27 cellular contexts compared by ENCODE assay signal in the genomic region with DNA sequence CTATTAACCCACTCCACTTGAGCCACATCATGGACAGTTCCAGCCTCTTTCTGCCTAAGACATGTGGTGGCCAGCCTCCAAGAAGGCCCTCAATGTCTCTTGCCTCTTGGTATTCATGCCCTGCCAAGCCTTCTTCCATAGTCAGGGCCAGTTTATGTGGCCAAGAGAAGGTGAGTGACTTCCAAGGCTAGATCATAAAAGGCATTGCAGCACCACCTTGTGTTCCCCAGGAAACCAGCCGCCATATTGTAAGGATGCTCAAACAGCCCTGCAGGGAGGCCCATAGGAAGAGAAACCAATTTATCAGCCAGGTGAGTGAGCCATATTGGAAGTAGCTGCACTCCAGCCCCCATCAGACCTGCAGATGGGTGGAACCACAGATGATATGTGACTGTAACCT. TPM values are rescaled to one million over a fixed set of nuclear protein-coding genes. Genes with fewer than 3 reads are reported as not detected.
DNase-seq lines count a peak whose midpoint lies in the region; ATAC-seq, FAIRE-seq and TF ChIP-seq lines count a peak whose summit lies in the region.
"Had no signal": no experiment of that assay in that cellular context is flagged by ENCODE, and none has a peak within 500 bp of the region (broad histone marks: within the 10 kb centered on the region; RNA-seq: fewer than 3 reads in every experiment).

No MANE protein-coding gene starts in this region.

- BruUV-seq in HepG2 (replicated peaks; lab: Mats Ljungman, UMichigan) (no TSS peak), K562 (replicated peaks; lab: Mats Ljungman, UMichigan) (no TSS peak)

- DNase-seq in HepG2 (ENCODE audit: low spot score) (no peak), right lobe of liver (no peak), K562 (ENCODE audit: extremely low read depth in 1 of 4, low spot score in 3 of 4) (no peak), upper lobe of left lung (no peak), pons (ENCODE audit: low spot score) (no peak), left lobe of liver (ENCODE audit: low spot score) (no peak), OCI-M2 (lab: John Stamatoyannopoulos, UW; ENCODE audit: unreplicated experiment) (no peak)
- DNase-seq: activated CD4-positive, alpha-beta memory T cell treated with anti-CD3 and anti-CD28 coated beads for 36 hours; activated CD8-positive, alpha-beta memory T cell treated with anti-CD3 and anti-CD28 coated beads, Interleukin-2, amount 50 U/mL, for 4 hours; activated naive CD4-positive, alpha-beta T cell treated with anti-CD3 and anti-CD28 coated beads for 36 hours; anterior cingulate cortex; C1 segment of cervical spinal cord; caudate nucleus; esophagus squamous epithelium; NCI-H1092; NCI-H1694 treated with DMSO at 0.1 percent for 48 hours; NCI-H2171 treated with DMSO at 0.1 percent for 48 hours; NCI-H526; sigmoid colon; stimulated activated CD4-positive, alpha-beta T cell treated with anti-CD3 and anti-CD28 coated beads, Interleukin-15, amount 100 ng/mL, for 24 hours; stimulated activated naive CD4-positive, alpha-beta T cell treated with Interleukin-2 at 50 U/mL for 16 hours had no signal

- FAIRE-seq in HepG2 (lab: Jason Lieb, UNC), result no peak
- FAIRE-seq in K562 (lab: Jason Lieb, UNC), result no peak
- FAIRE-seq: endometrium, frontal cortex, urothelium cell line had no signal

- ATAC-seq in HepG2, result 0 out of 3 replicates have a peak, but pooled peaks have one; percentile 20
- no peak for ATAC-seq in right lobe of liver
- ATAC-seq in K562, result peak; percentile 55; the same call in 1 of the 3 replicates
- ATAC-seq in upper lobe of left lung (ENCODE audit: low FRiP score in 2 of 2), result no peak
- ATAC-seq in left lobe of liver, result no peak

- H4K20me1 ChIP-seq in HepG2 (ENCODE audit: insufficient read depth, low read length) (no peaks in the 10 kb centered on the region), K562 (replicated peaks; ENCODE audit: control insufficient read depth, insufficient read depth, low read length) (no peaks in the 10 kb centered on the region)

- TF ChIP-seq CTCF in HepG2 (CRISPR knock-in tag; IDR thresholded peaks at IDR 0.05) (peak; percentile 31; the same call in 1 of the 2 replicates), right lobe of liver (IDR thresholded peaks at IDR 0.05) (no peak), K562 (IDR thresholded peaks at IDR 0.05 in 2 of 3, conservative IDR thresholded peaks at IDR 0.05 in 1 of 3; ENCODE audit: insufficient read depth in 2 of 3, low read depth in 1 of 3, low read length in 3 of 3) (0 out of 6 replicates have a peak, but pooled peaks of 1 of the 3 experiments have one; percentile 11), upper lobe of left lung (IDR thresholded peaks at IDR 0.05) (no peak)

- H3K4me3 ChIP-seq in HepG2 (replicated peaks in 1 of 3; ENCODE audit: insufficient read depth in 1 of 3, low read depth in 2 of 3, low read length in 3 of 3), result no peak overlapping the region
- no peak overlapping the region for H3K4me3 ChIP-seq in right lobe of liver
- H3K4me3 ChIP-seq in K562, result no peak overlapping the region
- no peak overlapping the region for H3K4me3 ChIP-seq in upper lobe of left lung
- H3K4me3 ChIP-seq: esophagus squamous epithelium, lung, sigmoid colon had no signal

- no peaks in the 10 kb centered on the region for H3K9me3 ChIP-seq in HepG2 (ENCODE audit: low read length)
- H3K9me3 ChIP-seq in right lobe of liver, result no peaks in the 10 kb centered on the region
- peaks cover 5% of the 10 kb centered on the region for H3K9me3 ChIP-seq in K562 (replicated peaks; ENCODE audit: control insufficient read depth, insufficient read depth, low read depth, low read length)
- no peaks in the 10 kb centered on the region for H3K9me3 ChIP-seq in upper lobe of left lung
- H3K9me3 ChIP-seq: esophagus squamous epithelium, sigmoid colon had no signal

- H3K4me2 ChIP-seq in HepG2 (ENCODE audit: low read depth, low read length) (no peak overlapping the region), K562 (ENCODE audit: insufficient read depth, low read length) (no peak overlapping the region)

- CTCF ChIA-PET in HepG2 (lab: Yijun Ruan, JAX; ENCODE audit: low intra/inter-chr PET ratio, low total read pairs), result no interaction called here
- CTCF ChIA-PET in K562 (lab: Yijun Ruan, JAX; ENCODE audit: low intra/inter-chr PET ratio), result interaction anchor here (0.6 kb wide), 1 partner anchor 294 kb away, joined by 3 read pairs; no protein-coding TSS in a partner anchor

- H3K27ac ChIP-seq in HepG2 (ENCODE audit: extremely low read length, insufficient read depth, low read length), result no peak overlapping the region
- H3K27ac ChIP-seq in right lobe of liver, result no peak overlapping the region
- H3K27ac ChIP-seq in K562 (ENCODE audit: extremely low read depth, low read depth, low read length), result no peak overlapping the region
- peak overlapping the region in 3 of 4 donors; percentile 39 to 57 (median 46) for H3K27ac ChIP-seq in upper lobe of left lung
- H3K27ac ChIP-seq: esophagus squamous epithelium, parathyroid adenoma, sigmoid colon had no signal

- POLR2A ChIA-PET in HepG2 (lab: Yijun Ruan, JAX) (no interaction called here), K562 (lab: Yijun Ruan, JAX) (interaction anchor here (0.5 to 1.3 kb wide), 4 partner anchors 15 to 99 kb away, joined by 3 to 4 read pairs (median 3); no protein-coding TSS in a partner anchor)

- H3K9me1 ChIP-seq in K562 (ENCODE audit: control insufficient read depth, insufficient read depth, low read length), result no peaks in the 10 kb centered on the region

- H3K27me3 ChIP-seq in HepG2 (ENCODE audit: control insufficient read depth in 1 of 2, insufficient read depth in 2 of 2, low read length in 2 of 2), result no peaks in the 10 kb centered on the region; a peak in 2 of 5 replicates
- no peaks in the 10 kb centered on the region for H3K27me3 ChIP-seq in right lobe of liver
- H3K27me3 ChIP-seq in K562 (ENCODE audit: control insufficient read depth in 2 of 2, insufficient read depth in 2 of 2, low read length in 2 of 2), result peaks cover 0 to 5% of the 10 kb centered on the region in 2 experiments; a peak in 3 of 5 replicates
- no peaks in the 10 kb centered on the region for H3K27me3 ChIP-seq in upper lobe of left lung
- H3K27me3 ChIP-seq: esophagus squamous epithelium, sigmoid colon had no signal

- H3K36me3 ChIP-seq in HepG2 (replicated peaks in 1 of 2; ENCODE audit: control insufficient read depth in 1 of 2, insufficient read depth in 2 of 2, low read length in 2 of 2) (no peaks in the 10 kb centered on the region), right lobe of liver (no peaks in the 10 kb centered on the region), K562 (ENCODE audit: control insufficient read depth, insufficient read depth, low read length) (no peaks in the 10 kb centered on the region), upper lobe of left lung (no peaks in the 10 kb centered on the region)
- H3K36me3 ChIP-seq: esophagus squamous epithelium, sigmoid colon had no signal

- no peak overlapping the region for H3K9ac ChIP-seq in HepG2 (ENCODE audit: insufficient read depth, low read depth, low read length)
- H3K9ac ChIP-seq in K562 (ENCODE audit: insufficient read depth in 1 of 2, low read depth in 2 of 2, low read length in 2 of 2), result no peak overlapping the region
- H3K9ac ChIP-seq: parathyroid adenoma had no signal

- WGBS in HepG2 (ENCODE audit: low lambda C conversion rate), result no CpG with 5 or more reads among the region's 1 CpG
- WGBS in right lobe of liver (ENCODE audit: insufficient coverage, low coverage, low lambda C conversion rate, missing lambda C conversion rate), result no CpG with 5 or more reads among the region's 1 CpG
- WGBS in K562 (ENCODE audit: insufficient coverage, low coverage, missing lambda C conversion rate), result 44% methylated on average over 1 of the region's 1 CpG
- WGBS in upper lobe of left lung, 2 donors, result 100% methylated on average over 1 of the region's 1 CpG; no CpG with 5 or more reads in 1 of the 2 donors

- H3K79me2 ChIP-seq in HepG2 (ENCODE audit: insufficient read depth, low read length) (no peaks in the 10 kb centered on the region), K562 (ENCODE audit: control insufficient read depth, insufficient read depth, low read length) (no peaks in the 10 kb centered on the region)
- H3K79me2 ChIP-seq: parathyroid adenoma had no signal

- no peak for TF ChIP-seq EP300 in HepG2 (IDR thresholded peaks at IDR 0.05; ENCODE audit: low read depth in 2 of 2, low read length in 2 of 2)
- no peak for TF ChIP-seq EP300 in HepG2 (CRISPR knock-in tag; IDR thresholded peaks at IDR 0.05; ENCODE audit: borderline replicate concordance)
- no peak for TF ChIP-seq EP300 in Ishikawa (IDR thresholded peaks at IDR 0.05; ENCODE audit: borderline replicate concordance)
- TF ChIP-seq EP300 in K562 (IDR thresholded peaks at IDR 0.05; ENCODE audit: low read length), result no peak
- no peak for TF ChIP-seq EP300 in upper lobe of left lung (IDR thresholded peaks at IDR 0.05)

- H2AFZ ChIP-seq in HepG2 (ENCODE audit: low read length) (no peak overlapping the region), K562 (ENCODE audit: low read depth, low read length) (no peak overlapping the region)
- H2AFZ ChIP-seq: parathyroid adenoma had no signal

- no peak for TF ChIP-seq RAD21 in HepG2 (CRISPR knock-in tag; IDR thresholded peaks at IDR 0.05)
- no peak; the same call in 1 of the 2 replicates for TF ChIP-seq RAD21 in Ishikawa (IDR thresholded peaks at IDR 0.05; ENCODE audit: low read depth)
- peak in 1 of 2 experiments; percentile 26; a peak in 1 of 4 replicates for TF ChIP-seq RAD21 in K562 (CRISPR knock-in tag; conservative IDR thresholded peaks at IDR 0.05 in 1 of 2, IDR thresholded peaks at IDR 0.05 in 1 of 2)

- in situ Hi-C loops in HepG2 (cut with HindIII; ENCODE audit: extremely low pct_ligation_motif_present, low pct_unique_long_range_greater_than_20kb), result no loop called here
- in situ Hi-C loops in K562 (cut with MboI), result no loop called here

- TF ChIP-seq POLR2A in HepG2 (IDR thresholded peaks at IDR 0.05; ENCODE audit: insufficient read depth in 1 of 2, low read depth in 2 of 2, low read length in 2 of 2) (no peak), right lobe of liver (IDR thresholded peaks at IDR 0.05) (no peak), K562 (conservative IDR thresholded peaks at IDR 0.05) (no peak), upper lobe of left lung (IDR thresholded peaks at IDR 0.05) (no peak)

- H3K4me1 ChIP-seq in HepG2 (ENCODE audit: insufficient read depth, low read length) (peaks cover 32% of the 10 kb centered on the region), right lobe of liver (no peaks in the 10 kb centered on the region), K562 (replicated peaks in 1 of 2; ENCODE audit: control insufficient read depth in 2 of 2, insufficient read depth in 2 of 2, low read length in 2 of 2) (no peaks in the 10 kb centered on the region), upper lobe of left lung (peaks cover 0 to 6% (median 2%) of the 10 kb centered on the region in 4 donors)
- H3K4me1 ChIP-seq: esophagus squamous epithelium, parathyroid adenoma, sigmoid colon had no signal

- intact Hi-C loops in HepG2 (cut with micrococcal nuclease; ENCODE audit: unreplicated experiment) (no loop called here), right lobe of liver (cut with DNase I) (no loop called here), K562 (cut with micrococcal nuclease) (no loop called here)

RNA-seq across cellular contexts. Expression of a gene that starts 12.3 kb away (rescaled TPM):
- total RNA-seq in HepG2 (2016; rRNA removed; fragmentation: Illumina TruSeq; extraction: Trizol) (71.3 and 91.1 TPM in 2 replicates), right lobe of liver (10 to 100 TPM; 12.6 to 37.3 (median 24.4) TPM), K562 (2014; rRNA removed) (121 and 133 TPM in 2 replicates), K562 (2014; rRNA removed; fragmentation: Illumina TruSeq; extraction: Trizol) (104 and 131 TPM in 2 replicates), K562 (2015; rRNA removed; fragmentation: Illumina TruSeq; extraction: Trizol) (80.1 and 84.8 TPM in 2 replicates), K562 (2021) (261 and 271 TPM in 2 replicates), upper lobe of left lung (100 to 1,000 TPM in 1 of 6 donors, 10 to 100 TPM in 5; 54.0 to 166 (median 63.9) TPM), left lobe of liver (21.5 TPM)
- 19.2 and 22.3 TPM in 2 replicates for total RNA-seq in HepG2 (2016; cell fraction: cytosol; rRNA removed; fragmentation: Illumina TruSeq; extraction: Trizol; ENCODE audit: low read depth)
- total RNA-seq in HepG2 (2016; cell fraction: insoluble cytoplasmic fraction; rRNA removed; fragmentation: Illumina TruSeq; extraction: Trizol), result 56.4 and 79.8 TPM in 2 replicates
- total RNA-seq in HepG2 (2016; cell fraction: membrane; rRNA removed; fragmentation: Illumina TruSeq; extraction: Trizol), result 22.8 and 25.9 TPM in 2 replicates
- 75.7 and 86.8 TPM in 2 replicates for total RNA-seq in HepG2 (2016; cell fraction: nucleus; rRNA removed; fragmentation: Illumina TruSeq; extraction: Trizol)
- polyA plus RNA-seq in HepG2 (2011; rRNA removed) (24.5 and 31.2 TPM in 2 replicates), K562 (2011; rRNA removed) (88.6 and 150 TPM in 2 replicates), K562 (2014; fragmentation: Illumina TruSeq; extraction: Trizol) (163 and 181 TPM in 2 replicates), K562 (2014; fragmentation: Nextera tagmentation; extraction: Ambion mirVana) (100 to 1,000 TPM in 1 of 2 experiments, 10 to 100 TPM in 1; 95.0 to 159 TPM), K562 (2014; rRNA removed) (111 and 126 TPM in 2 replicates)
- 8.4 and 10.3 TPM in 2 replicates for polyA plus RNA-seq in HepG2 (2011; cell fraction: cytosol; rRNA removed)
- polyA plus RNA-seq in HepG2 (2011; cell fraction: nucleus; rRNA removed), result 93.5 and 117 TPM in 2 replicates
- polyA plus RNA-seq in HepG2 (2012), result 44.7 and 63.7 TPM in 2 replicates
- 4.3 and 4.9 TPM in 2 replicates for polyA plus RNA-seq in HepG2 (2016; cell fraction: cytosol; fragmentation: Illumina TruSeq; extraction: Trizol; ENCODE audit: low read depth)
- 51.8 and 69.6 TPM in 2 replicates for polyA plus RNA-seq in HepG2 (2016; cell fraction: insoluble cytoplasmic fraction; fragmentation: Illumina TruSeq; extraction: Trizol; ENCODE audit: low read depth)
- 11.8 and 13.3 TPM in 2 replicates for polyA plus RNA-seq in HepG2 (2016; cell fraction: membrane; fragmentation: Illumina TruSeq; extraction: Trizol; ENCODE audit: low read depth)
- 227 and 231 TPM in 2 replicates for polyA plus RNA-seq in HepG2 (2016; cell fraction: nucleus; fragmentation: Illumina TruSeq; extraction: Trizol; ENCODE audit: insufficient read depth, low read depth)
- 52.1 and 125 TPM in 2 replicates for polyA minus RNA-seq in HepG2 (2011; rRNA and poly(A)+ RNA removed; ENCODE audit: low replicate concordance)
- 28.0 and 28.5 TPM in 2 replicates for polyA minus RNA-seq in HepG2 (2011; cell fraction: cytosol; rRNA and poly(A)+ RNA removed)
- polyA minus RNA-seq in HepG2 (2011; cell fraction: nucleus; rRNA and poly(A)+ RNA removed), result 40.2 and 40.9 TPM in 2 replicates
- 743 and 899 TPM in 2 replicates for total RNA-seq in K562 (2011; cell fraction: chromatin; rRNA removed; ENCODE audit: low replicate concordance)
- 373 and 377 TPM in 2 replicates for total RNA-seq in K562 (2011; cell fraction: nucleolus; rRNA removed)
- total RNA-seq in K562 (2011; cell fraction: nucleoplasm; rRNA removed), result 405 and 438 TPM in 2 replicates
- 48.0 and 61.3 TPM in 2 replicates for polyA plus RNA-seq in K562 (2011; cell fraction: cytosol; rRNA removed)
- 345 and 363 TPM in 2 replicates for polyA plus RNA-seq in K562 (2011; cell fraction: nucleus; rRNA removed)
- 147 and 255 TPM in 2 replicates for polyA plus RNA-seq in K562 (2012)
- 116 and 118 TPM in 2 replicates for polyA minus RNA-seq in K562 (2011; rRNA and poly(A)+ RNA removed)
- polyA minus RNA-seq in K562 (2011; cell fraction: cytosol; rRNA and poly(A)+ RNA removed), result 97.3 and 133 TPM in 2 replicates
- polyA minus RNA-seq in K562 (2011; cell fraction: nucleus; rRNA and poly(A)+ RNA removed), result 89.7 and 106 TPM in 2 replicates

RNA-seq across cellular contexts. Expression of a gene that starts 24.1 kb away (rescaled TPM):
- 0.93 and 1.3 TPM in 2 replicates for total RNA-seq in HepG2 (2016; rRNA removed; fragmentation: Illumina TruSeq; extraction: Trizol)
- total RNA-seq in HepG2 (2016; cell fraction: cytosol; rRNA removed; fragmentation: Illumina TruSeq; extraction: Trizol; ENCODE audit: low read depth), result 0.26 and 0.51 TPM in 2 replicates
- total RNA-seq in HepG2 (2016; cell fraction: insoluble cytoplasmic fraction; rRNA removed; fragmentation: Illumina TruSeq; extraction: Trizol), result 0.77 and 1.4 TPM in 2 replicates
- 1.2 and 1.4 TPM in 2 replicates for total RNA-seq in HepG2 (2016; cell fraction: membrane; rRNA removed; fragmentation: Illumina TruSeq; extraction: Trizol)
- 0.66 and 1.0 TPM in 2 replicates for total RNA-seq in HepG2 (2016; cell fraction: nucleus; rRNA removed; fragmentation: Illumina TruSeq; extraction: Trizol)
- polyA plus RNA-seq in HepG2 (2011; rRNA removed), result 0.91 and 1.2 TPM in 2 replicates
- 1.1 and 1.2 TPM in 2 replicates for polyA plus RNA-seq in HepG2 (2011; cell fraction: cytosol; rRNA removed)
- 0.51 and 0.69 TPM in 2 replicates for polyA plus RNA-seq in HepG2 (2011; cell fraction: nucleus; rRNA removed)
- 0.59 and 0.71 TPM in 2 replicates for polyA plus RNA-seq in HepG2 (2012)
- 0.19 and 0.20 TPM in 2 replicates for polyA plus RNA-seq in HepG2 (2016; cell fraction: cytosol; fragmentation: Illumina TruSeq; extraction: Trizol; ENCODE audit: low read depth)
- 0.53 and 0.66 TPM in 2 replicates for polyA plus RNA-seq in HepG2 (2016; cell fraction: insoluble cytoplasmic fraction; fragmentation: Illumina TruSeq; extraction: Trizol; ENCODE audit: low read depth)
- polyA plus RNA-seq in HepG2 (2016; cell fraction: membrane; fragmentation: Illumina TruSeq; extraction: Trizol; ENCODE audit: low read depth), result 0.55 and 0.86 TPM in 2 replicates
- 1.1 and 1.4 TPM in 2 replicates for polyA plus RNA-seq in HepG2 (2016; cell fraction: nucleus; fragmentation: Illumina TruSeq; extraction: Trizol; ENCODE audit: insufficient read depth, low read depth)
- 10.2 and 10.5 TPM in 2 replicates for polyA minus RNA-seq in HepG2 (2011; rRNA and poly(A)+ RNA removed; ENCODE audit: low replicate concordance)
- polyA minus RNA-seq in HepG2 (2011; cell fraction: cytosol; rRNA and poly(A)+ RNA removed), result 2.3 and 2.4 TPM in 2 replicates
- 0.77 and 0.99 TPM in 2 replicates for polyA minus RNA-seq in HepG2 (2011; cell fraction: nucleus; rRNA and poly(A)+ RNA removed)
- 1 to 10 TPM; 1.7 to 6.6 (median 4.1) TPM for total RNA-seq in right lobe of liver
- total RNA-seq in K562 (2011; cell fraction: chromatin; rRNA removed; ENCODE audit: low replicate concordance), result 6.5 and 16.7 TPM in 2 replicates
- 14.1 and 14.8 TPM in 2 replicates for total RNA-seq in K562 (2011; cell fraction: nucleolus; rRNA removed)
- 9.9 and 11.3 TPM in 2 replicates for total RNA-seq in K562 (2011; cell fraction: nucleoplasm; rRNA removed)
- 2.0 and 2.5 TPM in 2 replicates for total RNA-seq in K562 (2014; rRNA removed)
- total RNA-seq in K562 (2014; rRNA removed; fragmentation: Illumina TruSeq; extraction: Trizol), result 1.3 and 1.5 TPM in 2 replicates
- total RNA-seq in K562 (2015; rRNA removed; fragmentation: Illumina TruSeq; extraction: Trizol), result 1.9 and 2.0 TPM in 2 replicates
- total RNA-seq in K562 (2021), result 3.8 and 3.9 TPM in 2 replicates
- 1.5 and 2.1 TPM in 2 replicates for polyA plus RNA-seq in K562 (2011; rRNA removed)
- polyA plus RNA-seq in K562 (2011; cell fraction: cytosol; rRNA removed), result 2.7 and 4.7 TPM in 2 replicates
- polyA plus RNA-seq in K562 (2011; cell fraction: nucleus; rRNA removed), result 2.1 and 2.9 TPM in 2 replicates
- 1.1 and 1.2 TPM in 2 replicates for polyA plus RNA-seq in K562 (2012)
- polyA plus RNA-seq in K562 (2014; fragmentation: Illumina TruSeq; extraction: Trizol), result 1.6 TPM in 2 replicates
- 1 to 10 TPM; 1.9 to 2.2 TPM for polyA plus RNA-seq in K562 (2014; fragmentation: Nextera tagmentation; extraction: Ambion mirVana)
- polyA plus RNA-seq in K562 (2014; rRNA removed), result 1.9 and 2.0 TPM in 2 replicates
- 2.5 and 3.3 TPM in 2 replicates for polyA minus RNA-seq in K562 (2011; rRNA and poly(A)+ RNA removed)
- polyA minus RNA-seq in K562 (2011; cell fraction: cytosol; rRNA and poly(A)+ RNA removed), result 3.3 and 3.4 TPM in 2 replicates
- polyA minus RNA-seq in K562 (2011; cell fraction: nucleus; rRNA and poly(A)+ RNA removed), result 1.6 and 2.2 TPM in 2 replicates
- total RNA-seq in upper lobe of left lung, result 10 to 100 TPM in 4 of 6 donors, 1 to 10 TPM in 2; 9.1 to 30.0 (median 16.0) TPM
- total RNA-seq in left lobe of liver, result 1.9 TPM

RNA-seq across cellular contexts. Expression of a gene that starts 45.0 kb away (rescaled TPM):
- total RNA-seq in HepG2 (2016; rRNA removed; fragmentation: Illumina TruSeq; extraction: Trizol) (36.7 and 40.6 TPM in 2 replicates), right lobe of liver (100 to 1,000 TPM in 1 of 6 experiments, 10 to 100 TPM in 5; 33.7 to 109 (median 38.2) TPM), K562 (2014; rRNA removed) (239 and 297 TPM in 2 replicates), K562 (2014; rRNA removed; fragmentation: Illumina TruSeq; extraction: Trizol) (12.3 and 20.8 TPM in 2 replicates), K562 (2015; rRNA removed; fragmentation: Illumina TruSeq; extraction: Trizol) (64.9 and 69.9 TPM in 2 replicates), K562 (2021) (198 and 204 TPM in 2 replicates), upper lobe of left lung (10 to 100 TPM; 23.0 to 70.8 (median 45.0) TPM), left lobe of liver (43.3 TPM)
- 27.9 and 28.7 TPM in 2 replicates for total RNA-seq in HepG2 (2016; cell fraction: cytosol; rRNA removed; fragmentation: Illumina TruSeq; extraction: Trizol; ENCODE audit: low read depth)
- total RNA-seq in HepG2 (2016; cell fraction: insoluble cytoplasmic fraction; rRNA removed; fragmentation: Illumina TruSeq; extraction: Trizol), result 31.8 and 42.1 TPM in 2 replicates
- total RNA-seq in HepG2 (2016; cell fraction: membrane; rRNA removed; fragmentation: Illumina TruSeq; extraction: Trizol), result 31.0 and 33.7 TPM in 2 replicates
- 19.4 and 26.7 TPM in 2 replicates for total RNA-seq in HepG2 (2016; cell fraction: nucleus; rRNA removed; fragmentation: Illumina TruSeq; extraction: Trizol)
- polyA plus RNA-seq in HepG2 (2011; rRNA removed) (42.5 and 45.4 TPM in 2 replicates), K562 (2011; rRNA removed) (44.2 and 64.0 TPM in 2 replicates), K562 (2014; fragmentation: Illumina TruSeq; extraction: Trizol) (71.2 and 153 TPM in 2 replicates), K562 (2014; fragmentation: Nextera tagmentation; extraction: Ambion mirVana) (1 to 10 TPM; 1.4 to 5.0 TPM), K562 (2014; rRNA removed) (178 and 184 TPM in 2 replicates)
- 43.4 and 60.6 TPM in 2 replicates for polyA plus RNA-seq in HepG2 (2011; cell fraction: cytosol; rRNA removed)
- 90.6 and 101 TPM in 2 replicates for polyA plus RNA-seq in HepG2 (2011; cell fraction: nucleus; rRNA removed)
- polyA plus RNA-seq in HepG2 (2012), result 32.0 and 46.2 TPM in 2 replicates
- 69.8 and 81.5 TPM in 2 replicates for polyA plus RNA-seq in HepG2 (2016; cell fraction: cytosol; fragmentation: Illumina TruSeq; extraction: Trizol; ENCODE audit: low read depth)
- polyA plus RNA-seq in HepG2 (2016; cell fraction: insoluble cytoplasmic fraction; fragmentation: Illumina TruSeq; extraction: Trizol; ENCODE audit: low read depth), result 76.0 and 88.0 TPM in 2 replicates
- polyA plus RNA-seq in HepG2 (2016; cell fraction: membrane; fragmentation: Illumina TruSeq; extraction: Trizol; ENCODE audit: low read depth), result 72.3 and 74.6 TPM in 2 replicates
- 80.4 and 81.9 TPM in 2 replicates for polyA plus RNA-seq in HepG2 (2016; cell fraction: nucleus; fragmentation: Illumina TruSeq; extraction: Trizol; ENCODE audit: insufficient read depth, low read depth)
- polyA minus RNA-seq in HepG2 (2011; rRNA and poly(A)+ RNA removed; ENCODE audit: low replicate concordance), result 34.7 and 41.5 TPM in 2 replicates
- polyA minus RNA-seq in HepG2 (2011; cell fraction: cytosol; rRNA and poly(A)+ RNA removed), result 14.2 and 20.8 TPM in 2 replicates
- polyA minus RNA-seq in HepG2 (2011; cell fraction: nucleus; rRNA and poly(A)+ RNA removed), result 15.0 and 15.5 TPM in 2 replicates
- total RNA-seq in K562 (2011; cell fraction: chromatin; rRNA removed; ENCODE audit: low replicate concordance), result 75.4 and 154 TPM in 2 replicates
- total RNA-seq in K562 (2011; cell fraction: nucleolus; rRNA removed), result 118 and 119 TPM in 2 replicates
- 109 and 125 TPM in 2 replicates for total RNA-seq in K562 (2011; cell fraction: nucleoplasm; rRNA removed)
- 115 and 258 TPM in 2 replicates for polyA plus RNA-seq in K562 (2011; cell fraction: cytosol; rRNA removed)
- 132 and 192 TPM in 2 replicates for polyA plus RNA-seq in K562 (2011; cell fraction: nucleus; rRNA removed)
- 125 and 156 TPM in 2 replicates for polyA plus RNA-seq in K562 (2012)
- polyA minus RNA-seq in K562 (2011; rRNA and poly(A)+ RNA removed), result 17.9 and 18.5 TPM in 2 replicates
- 40.0 and 52.5 TPM in 2 replicates for polyA minus RNA-seq in K562 (2011; cell fraction: cytosol; rRNA and poly(A)+ RNA removed)
- 25.0 and 33.0 TPM in 2 replicates for polyA minus RNA-seq in K562 (2011; cell fraction: nucleus; rRNA and poly(A)+ RNA removed)

Comparison
In these comparisons a context has a peak if more than half of its experiments do, and no peak if none do; other contexts are left out.
1. ATAC-seq: peak in HepG2 (single experiment) and K562 (single experiment); none in right lobe of liver (0 of 4), upper lobe of left lung (0 of 2) and left lobe of liver (single experiment).
2. H3K27ac ChIP-seq: peak in upper lobe of left lung (3 of 4); none in HepG2 (single experiment), right lobe of liver (0 of 3) and K562 (single experiment).